15 cellular contexts compared by ENCODE assay signal in the genomic region with DNA sequence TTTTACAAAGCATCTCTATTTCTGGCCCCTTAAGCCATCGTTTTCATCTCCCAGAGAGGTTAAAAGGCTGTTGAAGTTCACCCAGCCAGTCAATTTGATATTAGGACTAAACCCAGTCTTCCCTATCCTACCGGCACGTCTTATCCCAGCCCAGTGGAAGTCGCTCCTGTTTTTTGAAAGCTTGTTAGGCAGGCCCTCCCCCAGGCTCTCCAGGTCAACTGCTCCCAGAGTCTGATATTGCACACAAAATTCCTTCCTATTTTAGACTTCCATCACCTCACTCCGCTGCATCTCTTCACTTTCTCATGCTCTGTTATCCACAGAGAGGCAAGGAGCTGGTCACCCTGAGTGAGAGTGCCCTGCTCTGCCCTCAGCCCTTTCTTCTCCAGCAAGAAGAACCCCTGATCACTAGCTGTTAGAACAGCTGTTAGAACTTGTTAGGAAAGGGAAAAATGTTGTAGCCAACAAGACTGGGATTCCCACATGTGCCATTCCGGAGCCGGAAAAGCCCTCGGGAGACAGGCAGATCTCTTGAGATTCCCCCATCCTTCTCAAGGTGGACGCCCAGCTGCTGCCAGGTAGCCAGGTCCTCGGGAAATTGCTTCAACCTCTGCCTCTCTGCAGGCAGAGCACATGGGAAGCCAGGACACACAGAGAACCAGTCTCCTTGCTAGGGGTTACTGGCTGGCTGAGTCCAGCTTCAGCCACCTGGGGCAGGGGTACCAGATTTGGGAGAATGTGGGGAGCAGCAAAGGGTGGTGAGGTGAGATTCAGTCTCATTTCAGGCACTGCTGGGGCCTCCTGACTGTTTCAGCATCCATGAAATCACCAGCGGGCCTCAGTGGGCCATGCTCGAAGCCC. TPM values are rescaled to one million over a fixed set of nuclear protein-coding genes. Genes with fewer than 3 reads are reported as not detected.
A peak's percentile ranks its signal among the peaks of the same experiment; 100 is the strongest.
DNase-seq lines count a peak whose midpoint lies in the region; ATAC-seq and TF ChIP-seq lines count a peak whose summit lies in the region.
"Had no signal": no experiment of that assay in that cellular context is flagged by ENCODE, and none has a peak within 500 bp of the region (broad histone marks: within the 10 kb centered on the region; RNA-seq: fewer than 3 reads in every experiment).

No MANE protein-coding gene starts in this region.

- H4K12ac ChIP-seq in trophoblast cell (ENCODE audit: low read depth, low read length), result no peak overlapping the region

- peaks cover 57% of the 10 kb centered on the region for H3K79me1 ChIP-seq in trophoblast cell (ENCODE audit: low read length)

- H3K4me3 Mint-ChIP-seq in immature natural killer cell, result no peak overlapping the region
- H3K4me3 Mint-ChIP-seq: effector memory CD8-positive, alpha-beta T cell; stimulated activated memory B cell treated with anti-CD40 and anti-IgM and Interleukin-4, amounts not matched to agents 10 μg/mL and 1 μg/mL and 100 μg/mL, for 72 hours had no signal

- H3K36me3 ChIP-seq in breast epithelium (no peaks in the 10 kb centered on the region), trophoblast cell (ENCODE audit: control insufficient read depth in 1 of 2, insufficient read depth in 2 of 2, low read length in 2 of 2) (peaks cover 19 to 28% of the 10 kb centered on the region in 2 experiments), uterus (no peaks in the 10 kb centered on the region)

- TF ChIP-seq CTCF in breast epithelium (IDR thresholded peaks at IDR 0.05) (no peak), uterus (IDR thresholded peaks at IDR 0.05) (no peak)

- WGBS in right cardiac atrium, result 56% methylated on average over 12 of the region's 12 CpGs
- no CpG with 5 or more reads among the region's 12 CpGs for WGBS in trophoblast cell (ENCODE audit: extremely low coverage, insufficient coverage, insufficient read length)

- H3K27ac ChIP-seq in breast epithelium, result peak overlapping the region; percentile 81
- H3K27ac ChIP-seq in right cardiac atrium (ENCODE audit: low read length), result peak overlapping the region; percentile 73
- H3K27ac ChIP-seq in trophoblast cell (ENCODE audit: low read depth, low read length), result peak overlapping the region; percentile 94
- H3K27ac ChIP-seq in uterus, result peak overlapping the region; percentile 87 to 89
- H3K27ac ChIP-seq: C4-2B had no signal

- H2AFZ ChIP-seq in trophoblast cell (ENCODE audit: insufficient read depth, low read length, poor library complexity), result peak overlapping the region; percentile 15

- peak overlapping the region; percentile 96 for H4K91ac ChIP-seq in trophoblast cell (ENCODE audit: low read depth, low read length)

- intact Hi-C loops in breast epithelium (cut with DNase I; ENCODE audit: low total_unique reads) (no loop called here), right cardiac atrium (cut with DNase I) (no loop called here), uterus (cut with DNase I; ENCODE audit: low total_unique reads) (no loop called here)

- H3K9ac ChIP-seq in trophoblast cell (ENCODE audit: low read length), result no peak overlapping the region

- no peaks in the 10 kb centered on the region for H3K9me3 ChIP-seq in breast epithelium
- H3K9me3 ChIP-seq in right cardiac atrium (ENCODE audit: control insufficient read depth, low read length), result no peaks in the 10 kb centered on the region
- H3K9me3 ChIP-seq in trophoblast cell (ENCODE audit: insufficient read depth, low read depth, low read length), result no peaks in the 10 kb centered on the region
- H3K9me3 ChIP-seq in uterus, result no peaks in the 10 kb centered on the region
- H3K9me3 ChIP-seq: mucosa of descending colon had no signal

- no peak overlapping the region for H3K27ac Mint-ChIP-seq in immature natural killer cell
- H3K27ac Mint-ChIP-seq: effector memory CD8-positive, alpha-beta T cell; stimulated activated memory B cell treated with anti-CD40 and anti-IgM and Interleukin-4, amounts not matched to agents 10 μg/mL and 1 μg/mL and 100 μg/mL, for 72 hours had no signal

- DNase-seq in breast epithelium (ENCODE audit: low spot score in 2 of 2), result no peak
- no peak for DNase-seq in right cardiac atrium
- no peak for DNase-seq in trophoblast cell
- DNase-seq in uterus, result peak; percentile 36 to 53
- no peak for DNase-seq in superior temporal gyrus (ENCODE audit: extremely low spot score)
- DNase-seq in immature natural killer cell, result no peak
- no peak for DNase-seq in central memory CD4-positive, alpha-beta T cell
- DNase-seq: activated gamma-delta T cell treated with Interleukin-2 at 50 U/mL for 16 hours; DMS79; effector memory CD8-positive, alpha-beta T cell; mucosa of descending colon; NCI-H1417; NCI-H345 had no signal

- H3K79me2 ChIP-seq in trophoblast cell (ENCODE audit: control insufficient read depth, insufficient read depth, low read length, poor library complexity), result peaks cover 20% of the 10 kb centered on the region

- H3K27me3 Mint-ChIP-seq in immature natural killer cell (ENCODE audit: low read depth in 3 of 3), result peaks cover 4 to 14% (median 8%) of the 10 kb centered on the region in 3 donors

- no peak for ATAC-seq in right cardiac atrium
- ATAC-seq: effector memory CD8-positive, alpha-beta T cell; mucosa of descending colon had no signal

- H2BK5ac ChIP-seq in trophoblast cell (ENCODE audit: low read depth, low read length, poor library complexity), result peak overlapping the region; percentile 94

- peaks cover 0 to 11% (median 9%) of the 10 kb centered on the region in 3 donors for H3K36me3 Mint-ChIP-seq in immature natural killer cell
- H3K36me3 Mint-ChIP-seq: stimulated activated memory B cell treated with anti-CD40 and anti-IgM and Interleukin-4, amounts not matched to agents 10 μg/mL and 1 μg/mL and 100 μg/mL, for 72 hours had no signal

- H2BK12ac ChIP-seq in trophoblast cell (ENCODE audit: low read length), result peak overlapping the region; percentile 98

- H3K4me1 ChIP-seq in breast epithelium (peaks cover 0 to 11% of the 10 kb centered on the region in 2 donors), right cardiac atrium (ENCODE audit: control insufficient read depth, insufficient read depth, low read length) (peaks cover 22% of the 10 kb centered on the region), trophoblast cell (ENCODE audit: control insufficient read depth in 1 of 2, insufficient read depth in 2 of 2, low read length in 2 of 2) (peaks cover 68 to 76% of the 10 kb centered on the region in 2 experiments), uterus (peaks cover 8 to 25% of the 10 kb centered on the region in 2 donors)

- peak overlapping the region; percentile 98 for H2BK120ac ChIP-seq in trophoblast cell (ENCODE audit: insufficient read depth, low read length, poor library complexity)

- H3K4me1 Mint-ChIP-seq in immature natural killer cell, result peaks cover 0 to 2% of the 10 kb centered on the region in 2 donors
- H3K4me1 Mint-ChIP-seq: stimulated activated memory B cell treated with anti-CD40 and anti-IgM and Interleukin-4, amounts not matched to agents 10 μg/mL and 1 μg/mL and 100 μg/mL, for 72 hours had no signal

- H3K18ac ChIP-seq in trophoblast cell (ENCODE audit: low read length), result peak overlapping the region; percentile 89

- H3K14ac ChIP-seq in trophoblast cell (ENCODE audit: low read length), result peak overlapping the region; percentile 93

- H3K9me3 Mint-ChIP-seq in immature natural killer cell, result no peaks in the 10 kb centered on the region
- H3K9me3 Mint-ChIP-seq: effector memory CD8-positive, alpha-beta T cell had no signal

- H2AK5ac ChIP-seq in trophoblast cell (ENCODE audit: low read length), result peak overlapping the region; percentile 86

- H4K8ac ChIP-seq in trophoblast cell (ENCODE audit: low read depth, low read length), result peak overlapping the region; percentile 89

- H3K4me3 ChIP-seq in breast epithelium, result no peak overlapping the region
- H3K4me3 ChIP-seq in right cardiac atrium (ENCODE audit: low read length), result no peak overlapping the region
- no peak overlapping the region for H3K4me3 ChIP-seq in trophoblast cell (ENCODE audit: low read depth, low read length)
- no peak overlapping the region for H3K4me3 ChIP-seq in uterus
- H3K4me3 ChIP-seq: mucosa of descending colon had no signal

- H3K27me3 ChIP-seq in breast epithelium (no peaks in the 10 kb centered on the region), right cardiac atrium (ENCODE audit: control insufficient read depth, insufficient read depth) (no peaks in the 10 kb centered on the region), trophoblast cell (ENCODE audit: insufficient read depth, low read length) (no peaks in the 10 kb centered on the region), uterus (no peaks in the 10 kb centered on the region)

- H3K4me2 ChIP-seq in trophoblast cell (ENCODE audit: low read length), result no peak overlapping the region

- no peak for TF ChIP-seq POLR2A in breast epithelium (IDR thresholded peaks at IDR 0.05)
- TF ChIP-seq POLR2A in uterus (IDR thresholded peaks at IDR 0.05), result no peak

- peak overlapping the region; percentile 68 for H3K4ac ChIP-seq in trophoblast cell (ENCODE audit: low read depth, low read length)

- H3K23ac ChIP-seq in trophoblast cell (ENCODE audit: low read length), result no peak overlapping the region

RNA-seq across cellular contexts. Expression of gene PLXNA2, which starts 25.7 kb away (rescaled TPM):
- 10 to 100 TPM; 11.3 to 18.2 (median 11.5) TPM for total RNA-seq in breast epithelium
- total RNA-seq in right cardiac atrium, result 10 to 100 TPM; 16.2 to 26.6 (median 16.8) TPM
- 7.3 TPM for polyA plus RNA-seq in right cardiac atrium
- 35.3 and 35.7 TPM in 2 replicates for polyA plus RNA-seq in trophoblast cell (2013)
- total RNA-seq in uterus, result 10 to 100 TPM in 2 of 4 donors, 1 to 10 TPM in 2; 5.4 to 94.5 (median 9.5) TPM
- polyA plus RNA-seq in immature natural killer cell, result under 1 TPM in 1 of 3 donors, not detected in 2; 0.22 TPM

Comparison
In these comparisons a context has a peak if more than half of its experiments do, and no peak if none do; other contexts are left out.
1. DNase-seq: peak in uterus (2 of 2); none in breast epithelium (0 of 2), right cardiac atrium (0 of 3), trophoblast cell (0 of 2), superior temporal gyrus (single experiment), immature natural killer cell (0 of 3) and central memory CD4-positive, alpha-beta T cell (single experiment).
2. Peak in every context shown above with its lines, with median percentiles within 50 percentile points of each other: H3K27ac ChIP-seq.